ENCODE assay signal across 17 cellular contexts in genomic region chr6:39938773-39939381, GRCh38. TPM values are rescaled to one million over a fixed set of nuclear protein-coding genes. Genes with fewer than 3 reads are reported as not detected.
A peak's percentile ranks its signal among the peaks of the same experiment; 100 is the strongest.
DNase-seq lines count a peak whose midpoint lies in the region; ATAC-seq and TF ChIP-seq lines count a peak whose summit lies in the region.
"Had no signal": no experiment of that assay in that cellular context is flagged by ENCODE, and none has a peak within 500 bp of the region (broad histone marks: within the 10 kb centered on the region; RNA-seq: fewer than 3 reads in every experiment).

No MANE protein-coding gene starts in this region.

- intact Hi-C loops in Right ventricle myocardium superior (cut with DNase I): no loop called here

- H2BK5ac ChIP-seq in H9 (ENCODE audit: insufficient read length, low read length): no peak overlapping the region
- no peak overlapping the region for H2BK5ac ChIP-seq in mesendoderm (ENCODE audit: low read length)

- H3K14ac ChIP-seq in H9 (ENCODE audit: insufficient read depth, low read length): no peak overlapping the region

- H3K79me2 ChIP-seq in H9 (ENCODE audit: insufficient read depth, low read length) (no peaks in the 10 kb centered on the region), mesendoderm (ENCODE audit: control insufficient read depth, insufficient read depth, low read length) (no peaks in the 10 kb centered on the region)

- H4K20me1 ChIP-seq in H9 (ENCODE audit: control insufficient read depth, insufficient read depth, insufficient read length): no peaks in the 10 kb centered on the region

- no peak for TF ChIP-seq CTCF in H9 (conservative IDR thresholded peaks at IDR 0.05)

- in situ Hi-C loops in G401 (cut with HindIII; ENCODE audit: low sequenced_read_pairs): no loop called here

- no peaks in the 10 kb centered on the region for H3K9me3 ChIP-seq in H9 (ENCODE audit: control insufficient read depth, low read depth, low read length)
- H3K9me3 ChIP-seq: breast epithelium, MG63, SJCRH30 had no signal

- H3K36me3 Mint-ChIP-seq in H9 (ENCODE audit: insufficient read depth in 1 of 3, low read depth in 3 of 3): no peaks in the 10 kb centered on the region; a peak in 1 of 7 replicates
- H3K36me3 Mint-ChIP-seq: natural killer cell had no signal

- H3K27me3 ChIP-seq in H9 (ENCODE audit: insufficient read depth, low read length): no peaks in the 10 kb centered on the region
- H3K27me3 ChIP-seq in mesendoderm (ENCODE audit: insufficient read depth, low read length, poor library complexity): no peaks in the 10 kb centered on the region
- H3K27me3 ChIP-seq: breast epithelium, dorsolateral prefrontal cortex, MG63, SJCRH30 had no signal

- ATAC-seq in Right ventricle myocardium superior (ENCODE audit: poor library complexity) (peak; percentile 20), GM18907 (IDR thresholded peaks at IDR 0.05; ENCODE audit: unreplicated experiment) (no peak)
- ATAC-seq: esophagus mucosa, natural killer cell, T-helper 17 cell had no signal

- H3K27ac ChIP-seq in H9 (ENCODE audit: insufficient read length, low read depth, low read length) (no peak overlapping the region), mesendoderm (ENCODE audit: low read depth, low read length) (no peak overlapping the region)
- H3K27ac ChIP-seq: breast epithelium, dorsolateral prefrontal cortex, SJCRH30 had no signal

- H4K8ac ChIP-seq in H9 (replicated peaks; ENCODE audit: insufficient read length, low read depth, low read length) (no peak overlapping the region), mesendoderm (ENCODE audit: low read depth, low read length) (no peak overlapping the region)

- H3T11ph ChIP-seq in H9 (ENCODE audit: low read length): no peak overlapping the region

- H3K9ac ChIP-seq in H9 (ENCODE audit: extremely low read depth, insufficient read length, low read length): no peak overlapping the region
- no peak overlapping the region for H3K9ac ChIP-seq in mesendoderm (ENCODE audit: low read length)

- H3K4ac ChIP-seq in H9 (ENCODE audit: low read depth, low read length): no peak overlapping the region
- H3K4ac ChIP-seq in mesendoderm (ENCODE audit: low read depth, low read length): no peak overlapping the region

- DNase-seq in H9 (no peak), NCI-H2171 treated with DMSO at 0.1 percent for 48 hours (lab: John Stamatoyannopoulos, UW) (peak; percentile 82), Right ventricle myocardium superior (no peak), mesendoderm (peak; percentile 39), epidermal melanocyte (ENCODE audit: insufficient read length, low spot score) (no peak), HuH-7 (ENCODE audit: low spot score) (no peak), G401 (ENCODE audit: low spot score) (no peak)
- DNase-seq: dorsolateral prefrontal cortex, EL, MG63, natural killer cell, NCI-H446 treated with DMSO at 0.1 percent for 48 hours, T-helper 17 cell had no signal

- H3K9me3 Mint-ChIP-seq in H9: no peaks in the 10 kb centered on the region
- H3K9me3 Mint-ChIP-seq: natural killer cell had no signal

- no peak overlapping the region for H4K91ac ChIP-seq in H9 (ENCODE audit: insufficient read length, low read depth, low read length)

- H2BK120ac ChIP-seq in H9 (ENCODE audit: low read depth, low read length, poor library complexity, severe bottlenecking): no peak overlapping the region
- H2BK120ac ChIP-seq in mesendoderm (ENCODE audit: low read depth, low read length): no peak overlapping the region

- no CpG with 5 or more reads among the region's 6 CpGs for WGBS in H9 (ENCODE audit: extremely low coverage, insufficient read length, low lambda C conversion rate)
- WGBS in mesendoderm (ENCODE audit: extremely low coverage, insufficient coverage, low lambda C conversion rate): no CpG with 5 or more reads among the region's 6 CpGs

- H2AK5ac ChIP-seq in H9 (ENCODE audit: insufficient read length, low read length) (no peak overlapping the region), mesendoderm (ENCODE audit: low read length) (no peak overlapping the region)

- H2AFZ ChIP-seq in H9 (ENCODE audit: low read length): peak overlapping the region; percentile 17

- H4K5ac ChIP-seq in H9 (ENCODE audit: insufficient read length, low read depth, low read length) (no peak overlapping the region), mesendoderm (ENCODE audit: low read length) (no peak overlapping the region)

- no peak overlapping the region for H3K4me3 Mint-ChIP-seq in H9
- H3K4me3 Mint-ChIP-seq: natural killer cell, T-helper 17 cell had no signal

- H3K56ac ChIP-seq in H9 (ENCODE audit: insufficient read length, low read depth, low read length): no peak overlapping the region
- no peak overlapping the region for H3K56ac ChIP-seq in mesendoderm (ENCODE audit: low read length)

- H2BK20ac ChIP-seq in H9 (ENCODE audit: low read depth, low read length, poor library complexity, severe bottlenecking): no peak overlapping the region

- no peak overlapping the region for H3K18ac ChIP-seq in H9 (ENCODE audit: insufficient read length, low read depth, low read length)
- H3K18ac ChIP-seq in mesendoderm (ENCODE audit: low read length): no peak overlapping the region

- H3K4me1 ChIP-seq in H9 (ENCODE audit: insufficient read depth, low read length): no peaks in the 10 kb centered on the region; the same call in 1 of the 2 replicates
- no peaks in the 10 kb centered on the region for H3K4me1 ChIP-seq in mesendoderm (ENCODE audit: control insufficient read depth, low read depth, low read length)

- no peaks in the 10 kb centered on the region for H3K79me1 ChIP-seq in H9 (ENCODE audit: insufficient read depth, low read depth, low read length, poor library complexity, severe bottlenecking)
- H3K79me1 ChIP-seq in mesendoderm (ENCODE audit: low read length): no peaks in the 10 kb centered on the region

- no peak overlapping the region for H3K4me3 ChIP-seq in mesendoderm (ENCODE audit: low read length)
- H3K4me3 ChIP-seq: breast epithelium, dorsolateral prefrontal cortex, MG63, SJCRH30 had no signal

- no peaks in the 10 kb centered on the region for H3K36me3 ChIP-seq in mesendoderm (ENCODE audit: control insufficient read depth, insufficient read depth, low read length)
- H3K36me3 ChIP-seq: breast epithelium, MG63, SJCRH30 had no signal

- peaks cover 19 to 21% of the 10 kb centered on the region in 2 experiments for H3K4me1 Mint-ChIP-seq in H9
- H3K4me1 Mint-ChIP-seq: T-helper 17 cell had no signal

- peaks cover under 1% of the 10 kb centered on the region for H3K23me2 ChIP-seq in H9 (ENCODE audit: insufficient read length, low read depth, low read length, poor library complexity, severe bottlenecking)

- H3K27ac Mint-ChIP-seq in H9: no peak overlapping the region; a peak in 1 of 7 replicates
- H3K27ac Mint-ChIP-seq: natural killer cell, T-helper 17 cell had no signal

- no peak overlapping the region for H2BK15ac ChIP-seq in H9 (ENCODE audit: low read depth, low read length)
- no peak overlapping the region for H2BK15ac ChIP-seq in mesendoderm (replicated peaks; ENCODE audit: low read depth)

- H3K4me2 ChIP-seq in H9 (ENCODE audit: insufficient read depth, insufficient read length, low read length) (no peak overlapping the region), mesendoderm (ENCODE audit: low read length) (no peak overlapping the region)

- H3K23ac ChIP-seq in H9 (ENCODE audit: insufficient read length, low read depth, low read length) (no peak overlapping the region), mesendoderm (ENCODE audit: low read length) (no peak overlapping the region)

- H2BK12ac ChIP-seq in H9 (ENCODE audit: insufficient read length, low read depth, low read length): no peak overlapping the region

- H3K27me3 Mint-ChIP-seq in H9 (ENCODE audit: low read depth): peaks cover 18% of the 10 kb centered on the region

RNA-seq across cellular contexts. Expression of gene MOCS1, which starts 4.6 kb away (rescaled TPM):
- total RNA-seq in H9 (2021) (14.0 and 15.2 TPM in 2 replicates), Right ventricle myocardium superior (29.7 TPM)
- 8.3 TPM for polyA plus RNA-seq in mesendoderm (2013, experiment 1 of 2)
- 8.7 TPM for polyA plus RNA-seq in mesendoderm (2013, experiment 2 of 2)
- total RNA-seq in G401 (2014; rRNA removed; shearing (Covaris generic)): 1.3 and 12.0 TPM in 2 replicates

Comparison
In these comparisons a context has a peak if more than half of its experiments do, and no peak if none do; other contexts are left out.
1. DNase-seq: peak in NCI-H2171 treated with DMSO at 0.1 percent for 48 hours (single experiment) and mesendoderm (single experiment); none in H9 (single experiment), Right ventricle myocardium superior (single experiment), epidermal melanocyte (single experiment), HuH-7 (single experiment) and G401 (single experiment).